ENCODE assay signal across 27 cellular contexts in the genomic region with DNA sequence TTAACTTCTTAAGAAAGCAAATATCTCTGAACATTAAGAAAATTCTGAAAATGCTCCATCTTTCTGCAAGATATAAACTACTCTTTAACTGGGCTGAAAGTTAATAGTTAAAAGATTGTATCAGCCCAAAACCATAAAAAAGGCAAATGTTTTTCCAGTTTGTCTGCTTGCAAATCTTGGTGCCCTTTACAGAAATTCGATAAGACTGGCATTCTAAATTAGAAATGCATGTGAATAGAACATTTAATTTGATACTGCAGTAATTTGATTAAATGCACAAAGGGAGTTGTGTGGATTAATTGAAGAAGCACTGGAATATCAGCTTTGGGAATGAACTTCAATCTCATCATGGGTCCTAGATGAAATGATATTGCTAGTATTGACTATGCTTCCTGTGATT.
"Had no signal": no experiment of that assay in that cellular context is flagged by ENCODE, and none has a peak within 500 bp of the region (broad histone marks: within the 10 kb centered on the region; RNA-seq: fewer than 3 reads in every experiment).

No MANE protein-coding gene starts in this region.

- H3K4me2 ChIP-seq: hepatocyte had no signal

- H3K27ac ChIP-seq: hepatocyte, left ventricle myocardium inferior, pancreas, skin epidermis, stomach, testis, thyroid gland, transverse colon, upper lobe of left lung, vagina had no signal

- DNase-seq: islet precursor cell; left ventricle myocardium inferior; midbrain; mucosa of descending colon; naive thymus-derived CD4-positive, alpha-beta T cell; nucleus accumbens; pancreas; posterior cingulate gyrus; retina; right cardiac atrium; stimulated activated CD4-positive, alpha-beta T cell treated with anti-CD3 and anti-CD28 coated beads, Interleukin-12 subunit alpha, Interleukin-12 subunit beta, amount 100 ng/mL, for 4 hours; stimulated activated CD4-positive, alpha-beta T cell treated with anti-CD3 and anti-CD28 coated beads, Interleukin-15, amount 100 ng/mL, for 24 hours; stimulated activated CD4-positive, alpha-beta T cell treated with anti-CD3 and anti-CD28 coated beads, Interleukin-4, amount 100 ng/mL, for 4 hours; stimulated activated CD8-positive, alpha-beta memory T cell treated with anti-CD3 and anti-CD28 coated beads, Interleukin-4, amount 100 ng/mL, for 48 hours; stimulated activated naive CD8-positive, alpha-beta T cell treated with anti-CD3 and anti-CD28 coated beads, Interleukin-15, Interleukin-2, amounts not matched to agents 100 U/mL and 50 U/mL, for 24 hours; stomach; testis; thyroid gland; transverse colon; upper lobe of left lung had no signal

- H3K4me1 ChIP-seq: left ventricle myocardium inferior, pancreas, stomach, testis, thyroid gland, transverse colon, upper lobe of left lung, vagina had no signal

- H3K4me3 ChIP-seq: hepatocyte, left ventricle myocardium inferior, lung, mucosa of descending colon, pancreas, skin epidermis, stomach, testis, thyroid gland, transverse colon, upper lobe of left lung, vagina had no signal

- H3K36me3 ChIP-seq: left ventricle myocardium inferior, pancreas, stomach, thyroid gland, transverse colon, upper lobe of left lung, vagina had no signal

- H3K27me3 ChIP-seq: hepatocyte, pancreas, stomach, testis, thyroid gland, transverse colon, upper lobe of left lung, vagina had no signal

- H3K9me3 ChIP-seq: mucosa of descending colon, pancreas, stomach, testis, thyroid gland, transverse colon, upper lobe of left lung, vagina had no signal

- H3K79me2 ChIP-seq: hepatocyte had no signal

- ATAC-seq: mucosa of descending colon; naive thymus-derived CD4-positive, alpha-beta T cell; natural killer cell treated with Interleukin-12 subunit alpha and Interleukin-12 subunit beta and Interleukin-15 and Interleukin-18, amount 100 ng/mL, for 72 hours; pancreas; right cardiac atrium; sciatic nerve; stimulated activated memory B cell treated with anti-CD40 and anti-IgM and Interleukin-4, amounts not matched to agents 10 μg/mL and 1 μg/mL and 100 μg/mL, for 72 hours; stimulated activated naive CD8-positive, alpha-beta T cell treated with anti-CD3 and anti-CD28 coated beads, Interleukin-15, Interleukin-2, amounts not matched to agents 100 U/mL and 50 U/mL, for 24 hours had no signal

- H2AFZ ChIP-seq: hepatocyte had no signal
